ENCODE assay signal across 1 cellular context in the genomic region with DNA sequence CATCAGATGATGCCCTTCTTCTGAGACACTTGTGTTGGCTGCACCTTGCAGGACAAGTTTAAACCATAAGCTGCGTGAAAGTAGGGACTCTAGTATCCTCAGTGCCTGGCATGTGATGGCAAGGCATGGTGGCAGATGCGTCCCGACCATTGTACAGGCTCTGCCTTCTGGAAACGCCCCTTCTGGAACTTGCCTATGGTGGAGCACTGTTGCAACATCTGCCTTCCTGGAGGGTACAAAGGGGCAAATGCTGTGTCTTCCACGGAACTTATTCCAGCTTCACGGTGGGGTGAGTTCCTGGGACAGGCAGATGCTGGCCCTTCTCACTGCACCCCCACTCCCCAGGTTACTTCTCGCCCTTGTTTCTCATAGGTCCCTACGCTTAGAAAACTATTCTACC.
TF ChIP-seq lines count a peak whose summit lies in the region.

No MANE protein-coding gene starts in this region.

TF ChIP-seq in K562, 482 proteins besides CTCF, POLR2A, EP300 and RAD21 (continued from another document):
- TF ChIP-seq CHAMP1 (IDR thresholded peaks at IDR 0.05) (no peak), CBX5 (IDR thresholded peaks at IDR 0.05; ENCODE audit: borderline replicate concordance, low read depth) (no peak), THRA (IDR thresholded peaks at IDR 0.05) (no peak)
